ENCODE assay signal across 1 cellular context in the genomic region with DNA sequence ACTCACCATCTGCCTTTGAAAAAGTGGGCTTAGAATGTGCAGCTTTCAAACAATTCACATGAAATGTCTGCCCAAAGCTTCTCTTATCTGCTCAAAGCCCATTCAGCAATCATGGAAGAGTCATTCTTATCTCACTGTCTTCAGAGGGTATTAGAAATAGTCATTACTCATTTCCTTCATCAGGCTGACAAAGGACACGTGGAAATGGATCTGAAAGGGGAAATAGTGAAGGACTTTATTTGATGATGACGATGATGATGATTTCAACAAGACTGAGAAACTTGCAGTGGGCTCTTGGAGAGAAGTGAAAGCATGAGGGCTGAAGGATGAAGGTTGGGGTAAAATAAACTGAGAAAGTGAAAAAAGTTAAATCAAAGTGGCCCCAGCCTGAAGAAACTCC.
TF ChIP-seq lines count a peak whose summit lies in the region.

No MANE protein-coding gene starts in this region.

TF ChIP-seq in K562, 482 proteins besides CTCF, POLR2A, EP300 and RAD21 (continued from another document):
- peak; percentile 63; the same call in 1 of the 2 replicates for TF ChIP-seq TEAD4 (IDR thresholded peaks at IDR 0.05; ENCODE audit: low read length)
- TF ChIP-seq TEAD4 (CRISPR knock-in tag; IDR thresholded peaks at IDR 0.05; ENCODE audit: borderline replicate concordance) = no peak
- no peak for TF ChIP-seq RBM34 (IDR thresholded peaks at IDR 0.05; ENCODE audit: borderline replicate concordance, insufficient read depth, low read length)
- no peak for TF ChIP-seq CCNT2 (IDR thresholded peaks at IDR 0.05; ENCODE audit: borderline replicate concordance, extremely low read depth, insufficient read length, low read depth, low read length)
- TF ChIP-seq, protein P1, sequence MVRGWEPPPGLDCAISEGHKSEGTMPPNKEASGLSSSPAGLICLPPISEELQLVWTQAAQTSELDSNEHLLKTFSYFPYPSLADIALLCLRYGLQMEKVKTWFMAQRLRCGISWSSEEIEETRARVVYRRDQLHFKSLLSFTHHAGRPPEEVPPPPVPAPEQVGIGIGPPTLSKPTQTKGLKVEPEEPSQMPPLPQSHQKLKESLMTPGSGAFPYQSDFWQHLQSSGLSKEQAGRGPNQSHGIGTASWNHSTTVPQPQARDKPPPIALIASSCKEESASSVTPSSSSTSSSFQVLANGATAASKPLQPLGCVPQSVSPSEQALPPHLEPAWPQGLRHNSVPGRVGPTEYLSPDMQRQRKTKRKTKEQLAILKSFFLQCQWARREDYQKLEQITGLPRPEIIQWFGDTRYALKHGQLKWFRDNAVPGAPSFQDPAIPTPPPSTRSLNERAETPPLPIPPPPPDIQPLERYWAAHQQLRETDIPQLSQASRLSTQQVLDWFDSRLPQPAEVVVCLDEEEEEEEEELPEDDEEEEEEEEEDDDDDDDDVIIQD (CRISPR knock-in tag; IDR thresholded peaks at IDR 0.05) = no peak
- peak; percentile 90 for TF ChIP-seq MEIS2 (IDR thresholded peaks at IDR 0.05; ENCODE audit: partially characterized antibody)
- 0 out of 2 replicates have a peak, but pooled peaks have one; percentile 13 for TF ChIP-seq SOX6 (IDR thresholded peaks at IDR 0.05)
- TF ChIP-seq MECOM (CRISPR knock-in tag; IDR thresholded peaks at IDR 0.05) = peak; percentile 65; the same call in 1 of the 2 replicates
- TF ChIP-seq KAT7 (CRISPR knock-in tag; IDR thresholded peaks at IDR 0.05; ENCODE audit: borderline replicate concordance) = no peak
- 0 out of 4 replicates have a peak, but pooled peaks of 1 of the 2 experiments have one; percentile 12 for TF ChIP-seq RCOR1 (IDR thresholded peaks at IDR 0.05; ENCODE audit: borderline replicate concordance in 1 of 2, low read depth in 2 of 2, low read length in 2 of 2)
- no peak for TF ChIP-seq BDP1 (IDR thresholded peaks at IDR 0.05; ENCODE audit: insufficient read depth, insufficient read length)
- TF ChIP-seq MBD2 (IDR thresholded peaks at IDR 0.05; ENCODE audit: borderline replicate concordance, low read depth) = no peak
- TF ChIP-seq CBFA2T2 (conservative IDR thresholded peaks at IDR 0.05) = 0 out of 2 replicates have a peak, but pooled peaks have one; percentile 16
- no peak for TF ChIP-seq NR2F6 (CRISPR knock-in tag; IDR thresholded peaks at IDR 0.05)
- TF ChIP-seq MAZ (CRISPR knock-in tag; conservative IDR thresholded peaks at IDR 0.05 in 1 of 2, IDR thresholded peaks at IDR 0.05 in 1 of 2) = no peak
- TF ChIP-seq, protein P2, sequence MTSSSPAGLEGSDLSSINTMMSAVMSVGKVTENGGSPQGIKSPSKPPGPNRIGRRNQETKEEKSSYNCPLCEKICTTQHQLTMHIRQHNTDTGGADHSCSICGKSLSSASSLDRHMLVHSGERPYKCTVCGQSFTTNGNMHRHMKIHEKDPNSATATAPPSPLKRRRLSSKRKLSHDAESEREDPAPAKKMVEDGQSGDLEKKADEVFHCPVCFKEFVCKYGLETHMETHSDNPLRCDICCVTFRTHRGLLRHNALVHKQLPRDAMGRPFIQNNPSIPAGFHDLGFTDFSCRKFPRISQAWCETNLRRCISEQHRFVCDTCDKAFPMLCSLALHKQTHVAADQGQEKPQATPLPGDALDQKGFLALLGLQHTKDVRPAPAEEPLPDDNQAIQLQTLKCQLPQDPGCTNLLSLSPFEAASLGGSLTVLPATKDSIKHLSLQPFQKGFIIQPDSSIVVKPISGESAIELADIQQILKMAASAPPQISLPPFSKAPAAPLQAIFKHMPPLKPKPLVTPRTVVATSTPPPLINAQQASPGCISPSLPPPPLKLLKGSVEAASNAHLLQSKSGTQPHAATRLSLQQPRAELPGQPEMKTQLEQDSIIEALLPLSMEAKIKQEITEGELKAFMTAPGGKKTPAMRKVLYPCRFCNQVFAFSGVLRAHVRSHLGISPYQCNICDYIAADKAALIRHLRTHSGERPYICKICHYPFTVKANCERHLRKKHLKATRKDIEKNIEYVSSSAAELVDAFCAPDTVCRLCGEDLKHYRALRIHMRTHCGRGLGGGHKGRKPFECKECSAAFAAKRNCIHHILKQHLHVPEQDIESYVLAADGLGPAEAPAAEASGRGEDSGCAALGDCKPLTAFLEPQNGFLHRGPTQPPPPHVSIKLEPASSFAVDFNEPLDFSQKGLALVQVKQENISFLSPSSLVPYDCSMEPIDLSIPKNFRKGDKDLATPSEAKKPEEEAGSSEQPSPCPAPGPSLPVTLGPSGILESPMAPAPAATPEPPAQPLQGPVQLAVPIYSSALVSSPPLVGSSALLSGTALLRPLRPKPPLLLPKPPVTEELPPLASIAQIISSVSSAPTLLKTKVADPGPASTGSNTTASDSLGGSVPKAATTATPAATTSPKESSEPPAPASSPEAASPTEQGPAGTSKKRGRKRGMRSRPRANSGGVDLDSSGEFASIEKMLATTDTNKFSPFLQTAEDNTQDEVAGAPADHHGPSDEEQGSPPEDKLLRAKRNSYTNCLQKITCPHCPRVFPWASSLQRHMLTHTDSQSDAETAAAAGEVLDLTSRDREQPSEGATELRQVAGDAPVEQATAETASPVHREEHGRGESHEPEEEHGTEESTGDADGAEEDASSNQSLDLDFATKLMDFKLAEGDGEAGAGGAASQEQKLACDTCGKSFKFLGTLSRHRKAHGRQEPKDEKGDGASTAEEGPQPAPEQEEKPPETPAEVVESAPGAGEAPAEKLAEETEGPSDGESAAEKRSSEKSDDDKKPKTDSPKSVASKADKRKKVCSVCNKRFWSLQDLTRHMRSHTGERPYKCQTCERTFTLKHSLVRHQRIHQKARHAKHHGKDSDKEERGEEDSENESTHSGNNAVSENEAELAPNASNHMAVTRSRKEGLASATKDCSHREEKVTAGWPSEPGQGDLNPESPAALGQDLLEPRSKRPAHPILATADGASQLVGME (CRISPR knock-in tag; IDR thresholded peaks at IDR 0.05) = no peak
- TF ChIP-seq ZNF445 (CRISPR knock-in tag; IDR thresholded peaks at IDR 0.05; ENCODE audit: low read depth) = no peak
- no peak for TF ChIP-seq TEAD2 (tag; IDR thresholded peaks at IDR 0.05)
- no peak for TF ChIP-seq NR2C2 (CRISPR knock-in tag; IDR thresholded peaks at IDR 0.05)
- no peak for TF ChIP-seq NR2C2 (tag; IDR thresholded peaks at IDR 0.05)
- peak; percentile 14; the same call in 1 of the 2 replicates for TF ChIP-seq BHLHE40 (IDR thresholded peaks at IDR 0.05; ENCODE audit: low read length)
- no peak for TF ChIP-seq ZNF699 (CRISPR knock-in tag; IDR thresholded peaks at IDR 0.05; ENCODE audit: insufficient replicate concordance)
- TF ChIP-seq ZNF830 (CRISPR knock-in tag; IDR thresholded peaks at IDR 0.05) = no peak
- TF ChIP-seq, protein P3, sequence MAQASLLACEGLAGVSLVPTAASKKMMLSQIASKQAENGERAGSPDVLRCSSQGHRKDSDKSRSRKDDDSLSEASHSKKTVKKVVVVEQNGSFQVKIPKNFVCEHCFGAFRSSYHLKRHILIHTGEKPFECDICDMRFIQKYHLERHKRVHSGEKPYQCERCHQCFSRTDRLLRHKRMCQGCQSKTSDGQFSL (CRISPR knock-in tag; IDR thresholded peaks at IDR 0.05) = no peak
- TF ChIP-seq, protein P3 (tag; IDR thresholded peaks at IDR 0.05) = no peak
- no peak for TF ChIP-seq ZNF444 (CRISPR knock-in tag; IDR thresholded peaks at IDR 0.05)
- TF ChIP-seq, protein P4, sequence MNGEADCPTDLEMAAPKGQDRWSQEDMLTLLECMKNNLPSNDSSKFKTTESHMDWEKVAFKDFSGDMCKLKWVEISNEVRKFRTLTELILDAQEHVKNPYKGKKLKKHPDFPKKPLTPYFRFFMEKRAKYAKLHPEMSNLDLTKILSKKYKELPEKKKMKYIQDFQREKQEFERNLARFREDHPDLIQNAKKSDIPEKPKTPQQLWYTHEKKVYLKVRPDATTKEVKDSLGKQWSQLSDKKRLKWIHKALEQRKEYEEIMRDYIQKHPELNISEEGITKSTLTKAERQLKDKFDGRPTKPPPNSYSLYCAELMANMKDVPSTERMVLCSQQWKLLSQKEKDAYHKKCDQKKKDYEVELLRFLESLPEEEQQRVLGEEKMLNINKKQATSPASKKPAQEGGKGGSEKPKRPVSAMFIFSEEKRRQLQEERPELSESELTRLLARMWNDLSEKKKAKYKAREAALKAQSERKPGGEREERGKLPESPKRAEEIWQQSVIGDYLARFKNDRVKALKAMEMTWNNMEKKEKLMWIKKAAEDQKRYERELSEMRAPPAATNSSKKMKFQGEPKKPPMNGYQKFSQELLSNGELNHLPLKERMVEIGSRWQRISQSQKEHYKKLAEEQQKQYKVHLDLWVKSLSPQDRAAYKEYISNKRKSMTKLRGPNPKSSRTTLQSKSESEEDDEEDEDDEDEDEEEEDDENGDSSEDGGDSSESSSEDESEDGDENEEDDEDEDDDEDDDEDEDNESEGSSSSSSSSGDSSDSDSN (IDR thresholded peaks at IDR 0.05; ENCODE audit: borderline replicate concordance in 1 of 2, low read depth in 2 of 2, low read length in 2 of 2) = no peak
- TF ChIP-seq TAL1 (IDR thresholded peaks at IDR 0.05) = peak; percentile 53
- TF ChIP-seq ZNF282 (CRISPR knock-in tag; IDR thresholded peaks at IDR 0.05) = no peak
- no peak for TF ChIP-seq ZNF384 (IDR thresholded peaks at IDR 0.05; ENCODE audit: low read depth, low read length)
- no peak for TF ChIP-seq DNMT1 (IDR thresholded peaks at IDR 0.05)
- TF ChIP-seq ILF3 (IDR thresholded peaks at IDR 0.05; ENCODE audit: borderline replicate concordance) = no peak
- TF ChIP-seq, protein P5, sequence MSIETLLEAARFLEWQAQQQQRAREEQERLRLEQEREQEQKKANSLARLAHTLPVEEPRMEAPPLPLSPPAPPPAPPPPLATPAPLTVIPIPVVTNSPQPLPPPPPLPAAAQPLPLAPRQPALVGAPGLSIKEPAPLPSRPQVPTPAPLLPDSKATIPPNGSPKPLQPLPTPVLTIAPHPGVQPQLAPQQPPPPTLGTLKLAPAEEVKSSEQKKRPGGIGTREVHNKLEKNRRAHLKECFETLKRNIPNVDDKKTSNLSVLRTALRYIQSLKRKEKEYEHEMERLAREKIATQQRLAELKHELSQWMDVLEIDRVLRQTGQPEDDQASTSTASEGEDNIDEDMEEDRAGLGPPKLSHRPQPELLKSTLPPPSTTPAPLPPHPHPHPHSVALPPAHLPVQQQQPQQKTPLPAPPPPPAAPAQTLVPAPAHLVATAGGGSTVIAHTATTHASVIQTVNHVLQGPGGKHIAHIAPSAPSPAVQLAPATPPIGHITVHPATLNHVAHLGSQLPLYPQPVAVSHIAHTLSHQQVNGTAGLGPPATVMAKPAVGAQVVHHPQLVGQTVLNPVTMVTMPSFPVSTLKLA (conservative IDR thresholded peaks at IDR 0.05) = no peak
- TF ChIP-seq, protein P6, sequence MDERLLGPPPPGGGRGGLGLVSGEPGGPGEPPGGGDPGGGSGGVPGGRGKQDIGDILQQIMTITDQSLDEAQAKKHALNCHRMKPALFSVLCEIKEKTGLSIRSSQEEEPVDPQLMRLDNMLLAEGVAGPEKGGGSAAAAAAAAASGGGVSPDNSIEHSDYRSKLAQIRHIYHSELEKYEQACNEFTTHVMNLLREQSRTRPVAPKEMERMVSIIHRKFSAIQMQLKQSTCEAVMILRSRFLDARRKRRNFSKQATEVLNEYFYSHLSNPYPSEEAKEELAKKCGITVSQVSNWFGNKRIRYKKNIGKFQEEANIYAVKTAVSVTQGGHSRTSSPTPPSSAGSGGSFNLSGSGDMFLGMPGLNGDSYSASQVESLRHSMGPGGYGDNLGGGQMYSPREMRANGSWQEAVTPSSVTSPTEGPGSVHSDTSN (CRISPR knock-in tag; IDR thresholded peaks at IDR 0.05; ENCODE audit: low read depth) = no peak
- TF ChIP-seq, protein P6 (tag; conservative IDR thresholded peaks at IDR 0.05; ENCODE audit: low read depth) = peak; percentile 84
- no peak for TF ChIP-seq ZNF133 (CRISPR knock-in tag; IDR thresholded peaks at IDR 0.05)
- TF ChIP-seq TRIM28 (IDR thresholded peaks at IDR 0.05) = no peak
- TF ChIP-seq FOSL1 (tag; conservative IDR thresholded peaks at IDR 0.05) = peak; percentile 82
- TF ChIP-seq CTBP1 (IDR thresholded peaks at IDR 0.05; ENCODE audit: borderline replicate concordance) = no peak
- peak; percentile 51; the same call in 1 of the 2 replicates for TF ChIP-seq ARID1B (IDR thresholded peaks at IDR 0.05)
- no peak for TF ChIP-seq ZNF41 (CRISPR knock-in tag; conservative IDR thresholded peaks at IDR 0.05)
